In genomic region chr21:15483138-15483780, GRCh38 we compare ENCODE assay signal across 8 cellular contexts.
DNase-seq lines count a peak whose midpoint lies in the region; FAIRE-seq and TF ChIP-seq lines count a peak whose summit lies in the region.

No MANE protein-coding gene starts in this region.

- TF ChIP-seq CTCF in RWPE1 (conservative IDR thresholded peaks at IDR 0.05; ENCODE audit: low read depth) (peak; percentile 95), osteoblast (IDR thresholded peaks at IDR 0.05; ENCODE audit: extremely low read depth, low read depth, low read length) (peak; percentile 95), tibial artery (IDR thresholded peaks at IDR 0.05) (peak; percentile 82 to 88)

- CTCF ChIA-PET in RWPE1 (lab: Yijun Ruan, JAX): interaction anchor here (0.5 to 1.1 kb wide), 6 partner anchors 9 to 1077 kb away, joined by 3 to 4 read pairs (median 3); no protein-coding TSS in a partner anchor

- no peaks in the 10 kb centered on the region for H3K79me2 ChIP-seq in osteoblast (ENCODE audit: insufficient read depth, low read length)

- H3K9me3 ChIP-seq in osteoblast (ENCODE audit: low read depth, low read length) (no peaks in the 10 kb centered on the region), tibial artery (no peaks in the 10 kb centered on the region)

- POLR2A ChIA-PET in RWPE1 (lab: Yijun Ruan, JAX; ENCODE audit: low non-redundant PET): no interaction called here

- H3K27ac ChIP-seq in RWPE1: no peak overlapping the region
- H3K27ac ChIP-seq in osteoblast (ENCODE audit: low read depth, low read length): no peak overlapping the region
- no peak overlapping the region for H3K27ac ChIP-seq in tibial artery

- H3K4me1 ChIP-seq in osteoblast (ENCODE audit: insufficient read depth, low read length) (no peaks in the 10 kb centered on the region), tibial artery (no peaks in the 10 kb centered on the region)

- H3K4me2 ChIP-seq in osteoblast (ENCODE audit: insufficient read depth, low read length): no peak overlapping the region

- H2AFZ ChIP-seq in osteoblast (ENCODE audit: low read length): peak overlapping the region; percentile 18

- DNase-seq in GF-D8 (lab: John Stamatoyannopoulos, UW): peak; percentile 43
- DNase-seq in H4 (ENCODE audit: low spot score): peak; percentile 89
- peak; percentile 88 for DNase-seq in LHCN-M2 (ENCODE audit: low read depth)
- peak; percentile 67 for DNase-seq in RWPE1 (ENCODE audit: low spot score)
- peak; percentile 61 for DNase-seq in activated effector memory CD4-positive, alpha-beta T cell treated with Interleukin-2 at 50 U/mL for 16 hours
- DNase-seq in frontal cortex (ENCODE audit: low spot score in 2 of 2): peak; percentile 19 to 48
- DNase-seq in osteoblast (ENCODE audit: insufficient read length, low spot score, missing footprints): peak; percentile 65
- DNase-seq in tibial artery: peak; percentile 85 to 86

- FAIRE-seq in frontal cortex (lab: Jason Lieb, UNC): peak; percentile 34

- H3K36me3 ChIP-seq in osteoblast (ENCODE audit: insufficient read depth, low read length): no peaks in the 10 kb centered on the region
- H3K36me3 ChIP-seq in tibial artery: no peaks in the 10 kb centered on the region

- H4K20me1 ChIP-seq in osteoblast (ENCODE audit: insufficient read depth, low read length): no peaks in the 10 kb centered on the region

- H3K27me3 ChIP-seq in osteoblast (ENCODE audit: insufficient read depth, low read length) (no peaks in the 10 kb centered on the region), tibial artery (no peaks in the 10 kb centered on the region)

- intact Hi-C loops in tibial artery (cut with DNase I; ENCODE audit: low total_unique reads): loop anchor here (10.0 kb wide), 2 partner anchors 428 to 618 kb away; no protein-coding TSS in a partner anchor

- H3K4me3 ChIP-seq in osteoblast (ENCODE audit: insufficient read depth, low read length): no peak overlapping the region
- no peak overlapping the region for H3K4me3 ChIP-seq in tibial artery

Comparison
In these comparisons a context has a peak if more than half of its experiments do, and no peak if none do; other contexts are left out.
1. DNase-seq: peak in every context shown above with its lines; median percentile 89 in H4; 88 in LHCN-M2; 86 in tibial artery; 67 in RWPE1; 65 in osteoblast; 61 in activated effector memory CD4-positive, alpha-beta T cell treated with Interleukin-2 at 50 U/mL for 16 hours; 43 in GF-D8; 34 in frontal cortex.